In the genomic region with DNA sequence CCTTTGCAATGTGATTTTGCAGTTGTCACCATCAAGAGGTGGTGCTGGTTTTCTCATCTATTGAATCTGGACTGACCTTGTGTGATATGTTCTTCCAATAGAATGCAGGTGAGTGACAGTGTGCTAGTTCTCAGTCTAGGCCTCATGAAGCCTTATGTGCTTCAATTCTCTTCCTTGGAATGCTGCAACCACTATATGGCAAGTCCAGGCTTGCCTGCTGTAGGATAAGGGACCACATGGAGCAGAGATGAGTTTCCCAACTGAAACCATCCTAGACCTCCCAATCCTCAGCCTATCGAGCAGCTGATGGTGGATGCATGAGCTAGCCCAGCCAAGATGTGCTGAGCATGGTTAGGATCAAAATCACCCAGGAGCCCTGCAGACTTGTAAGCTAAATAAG, we compare ENCODE assay signal across 19 cellular contexts. TPM values are rescaled to one million over a fixed set of nuclear protein-coding genes. Genes with fewer than 3 reads are reported as not detected.
DNase-seq lines count a peak whose midpoint lies in the region; ATAC-seq and TF ChIP-seq lines count a peak whose summit lies in the region.
"Had no signal": no experiment of that assay in that cellular context is flagged by ENCODE, and none has a peak within 500 bp of the region (broad histone marks: within the 10 kb centered on the region; RNA-seq: fewer than 3 reads in every experiment).

No MANE protein-coding gene starts in this region.

- H3F3A ChIP-seq in GM23248 (ENCODE audit: insufficient read depth): no peaks in the 10 kb centered on the region

- H3K4me2 ChIP-seq in GM23248 (ENCODE audit: unreplicated experiment): no peak overlapping the region
- H3K4me2 ChIP-seq: BLaER1 had no signal

- H3K9me3 ChIP-seq in GM23248 (ENCODE audit: low read depth) (no peaks in the 10 kb centered on the region), aorta (ENCODE audit: control insufficient read depth, low read length) (no peaks in the 10 kb centered on the region)
- H3K9me3 ChIP-seq: SJCRH30 had no signal

- intact Hi-C loops in aorta (cut with DNase I): no loop called here

- no peaks in the 10 kb centered on the region for H3K9me2 ChIP-seq in GM23248 (ENCODE audit: insufficient read depth)

- ATAC-seq in esophagus mucosa (peak; percentile 23), aorta (ENCODE audit: low FRiP score) (no peak)
- ATAC-seq in stimulated activated effector memory CD8-positive, alpha-beta T cell treated with anti-CD3 and anti-CD28 coated beads, Interleukin-12 subunit alpha, Interleukin-12 subunit beta, amount 100 ng/mL, for 72 hours: peak; percentile 13
- ATAC-seq: PC-3 had no signal

- H3K36me3 Mint-ChIP-seq in stimulated activated effector memory CD8-positive, alpha-beta T cell treated with anti-CD3 and anti-CD28 coated beads, Interleukin-12 subunit alpha, Interleukin-12 subunit beta, amount 100 ng/mL, for 72 hours: no peaks in the 10 kb centered on the region
- H3K36me3 Mint-ChIP-seq: CD4-positive, alpha-beta memory T cell had no signal

- no peaks in the 10 kb centered on the region for H3K4me1 Mint-ChIP-seq in stimulated activated effector memory CD8-positive, alpha-beta T cell treated with anti-CD3 and anti-CD28 coated beads, Interleukin-12 subunit alpha, Interleukin-12 subunit beta, amount 100 ng/mL, for 72 hours
- H3K4me1 Mint-ChIP-seq: CD4-positive, alpha-beta memory T cell had no signal

- H3K9me3 Mint-ChIP-seq in stimulated activated effector memory CD8-positive, alpha-beta T cell treated with anti-CD3 and anti-CD28 coated beads, Interleukin-12 subunit alpha, Interleukin-12 subunit beta, amount 100 ng/mL, for 72 hours: no peaks in the 10 kb centered on the region
- H3K9me3 Mint-ChIP-seq: CD4-positive, alpha-beta memory T cell; H9 had no signal

- in situ Hi-C loops in GM23248 (cut with MboI): no loop called here

- no peak overlapping the region for H3K4me3 ChIP-seq in GM23248
- no peak overlapping the region for H3K4me3 ChIP-seq in aorta (ENCODE audit: low read length in 2 of 2)
- H3K4me3 ChIP-seq: BLaER1, SJCRH30 had no signal

- H3K27ac ChIP-seq in GM23248: no peak overlapping the region
- H3K27ac ChIP-seq in RWPE1: no peak overlapping the region
- no peak overlapping the region for H3K27ac ChIP-seq in aorta (ENCODE audit: low read depth in 1 of 2, low read length in 2 of 2)
- H3K27ac ChIP-seq: BLaER1, SJCRH30 had no signal

- H3K79me2 ChIP-seq in GM23248 (ENCODE audit: insufficient read depth): no peaks in the 10 kb centered on the region

- no peaks in the 10 kb centered on the region for H4K20me1 ChIP-seq in GM23248 (ENCODE audit: insufficient read depth)
- H4K20me1 ChIP-seq: BLaER1 had no signal

- H3K36me3 ChIP-seq in GM23248 (ENCODE audit: low read depth): no peaks in the 10 kb centered on the region
- no peaks in the 10 kb centered on the region for H3K36me3 ChIP-seq in aorta (ENCODE audit: control insufficient read depth in 1 of 2, insufficient read depth in 2 of 2, low read length in 1 of 2)
- H3K36me3 ChIP-seq: BLaER1, SJCRH30 had no signal

- H3K4me3 Mint-ChIP-seq in stimulated activated effector memory CD8-positive, alpha-beta T cell treated with anti-CD3 and anti-CD28 coated beads, Interleukin-12 subunit alpha, Interleukin-12 subunit beta, amount 100 ng/mL, for 72 hours: no peak overlapping the region
- H3K4me3 Mint-ChIP-seq: CD4-positive, alpha-beta memory T cell; H9 had no signal

- CTCF ChIA-PET in RWPE1 (lab: Yijun Ruan, JAX): no interaction called here

- no peak overlapping the region for H3K9ac ChIP-seq in GM23248
- H3K9ac ChIP-seq: BLaER1 had no signal

- H3K27me3 ChIP-seq in GM23248 (replicated peaks; ENCODE audit: insufficient read depth): no peaks in the 10 kb centered on the region
- H3K27me3 ChIP-seq in aorta (ENCODE audit: control insufficient read depth in 1 of 2, insufficient read depth in 2 of 2, low read length in 1 of 2): no peaks in the 10 kb centered on the region
- H3K27me3 ChIP-seq: BLaER1, SJCRH30 had no signal

- WGBS in GM23248 (ENCODE audit: low coverage in 1 of 2, low lambda C conversion rate in 2 of 2, missing lambda C conversion rate in 2 of 2), 2 experiments: 94 to 96% methylated on average over 1 of the region's 1 CpG
- 85 to 90% methylated on average over 1 of the region's 1 CpG for WGBS in aorta, 2 donors

- H2AFZ ChIP-seq in GM23248: peak overlapping the region; percentile 41

- H3K4me1 ChIP-seq in GM23248 (ENCODE audit: insufficient read depth) (no peaks in the 10 kb centered on the region), aorta (ENCODE audit: control insufficient read depth in 1 of 2, insufficient read depth in 2 of 2, low read length in 2 of 2) (no peaks in the 10 kb centered on the region)
- H3K4me1 ChIP-seq: SJCRH30 had no signal

- POLR2A ChIA-PET in RWPE1 (lab: Yijun Ruan, JAX; ENCODE audit: low non-redundant PET): no interaction called here

- no peak for TF ChIP-seq CTCF in RWPE1 (conservative IDR thresholded peaks at IDR 0.05; ENCODE audit: low read depth)

- no peak for DNase-seq in GM23248
- peak; percentile 12 for DNase-seq in RWPE1 (ENCODE audit: low spot score)
- no peak for DNase-seq in stimulated activated effector memory CD8-positive, alpha-beta T cell treated with anti-CD3 and anti-CD28 coated beads, Interleukin-12 subunit alpha, Interleukin-12 subunit beta, amount 100 ng/mL, for 72 hours (ENCODE audit: low spot score in 2 of 2)
- no peak for DNase-seq in NCI-H2029 (lab: John Stamatoyannopoulos, UW)
- no peak for DNase-seq in iPS-NIHi11 (ENCODE audit: low spot score)
- no peak for DNase-seq in aorta
- DNase-seq: Calu3; CD4-positive, alpha-beta memory T cell; H9; MM.1S; NCI-H1092 treated with DMSO at 0.1 percent for 48 hours; NCI-H1694; NCI-H226; NCI-H524; NCI-H82; PC-3; SJCRH30 had no signal

- no peak overlapping the region for H3K27ac Mint-ChIP-seq in stimulated activated effector memory CD8-positive, alpha-beta T cell treated with anti-CD3 and anti-CD28 coated beads, Interleukin-12 subunit alpha, Interleukin-12 subunit beta, amount 100 ng/mL, for 72 hours
- H3K27ac Mint-ChIP-seq: CD4-positive, alpha-beta memory T cell; H9 had no signal

RNA-seq across cellular contexts. Expression of gene ARHGAP21, which starts 32.6 kb away (rescaled TPM):
- total RNA-seq in GM23248 (2014; rRNA removed; shearing (Covaris generic)): 95.7 and 176 TPM in 2 replicates
- polyA plus RNA-seq in GM23248 (2016; fragmentation: Nextera tagmentation; extraction: Ambion mirVana) (26.4 and 28.7 TPM in 2 replicates), aorta (10 to 100 TPM; 25.5 to 39.7 TPM)
- total RNA-seq in esophagus mucosa (40.1 TPM), aorta (100 to 1,000 TPM in 1 of 2 donors, 10 to 100 TPM in 1; 93.8 to 140 TPM)
